In the genomic region with DNA sequence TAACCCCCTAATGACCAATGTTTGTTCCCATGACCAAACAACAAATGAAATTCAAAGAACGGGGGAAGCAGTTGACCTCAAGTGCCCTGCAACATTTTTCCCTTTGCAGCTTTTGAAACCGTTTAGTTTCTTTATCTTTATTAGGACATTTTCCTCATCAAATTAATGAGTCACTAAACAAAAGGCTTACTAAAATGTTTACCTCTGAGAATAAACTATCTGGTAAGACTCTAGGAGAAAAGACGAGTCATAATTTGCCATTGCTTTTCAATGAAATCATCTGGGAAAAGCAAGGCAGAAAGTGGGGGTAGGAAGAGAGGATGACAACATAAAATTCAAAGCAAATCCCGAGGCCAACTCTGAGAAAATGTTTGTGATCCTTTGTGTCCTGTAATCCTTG, we compare ENCODE assay signal across 11 cellular contexts. TPM values are rescaled to one million over a fixed set of nuclear protein-coding genes. Genes with fewer than 3 reads are reported as not detected.
DNase-seq lines count a peak whose midpoint lies in the region; ATAC-seq and TF ChIP-seq lines count a peak whose summit lies in the region.
"Had no signal": no experiment of that assay in that cellular context is flagged by ENCODE, and none has a peak within 500 bp of the region (broad histone marks: within the 10 kb centered on the region; RNA-seq: fewer than 3 reads in every experiment).

No MANE protein-coding gene starts in this region.

- ATAC-seq in GM18909 (IDR thresholded peaks at IDR 0.05; ENCODE audit: poor library complexity, unreplicated experiment): no peak
- no peak for ATAC-seq in HG03139 (IDR thresholded peaks at IDR 0.05; ENCODE audit: unreplicated experiment)

- H3K9me3 ChIP-seq in muscle layer of duodenum (ENCODE audit: control insufficient read depth in 1 of 2, low read length in 2 of 2): no peaks in the 10 kb centered on the region

- TF ChIP-seq CTCF in BJ (IDR thresholded peaks at IDR 0.05; ENCODE audit: insufficient read depth, low read depth, low read length) (no peak), NB4 (IDR thresholded peaks at IDR 0.05; ENCODE audit: low read depth, low read length) (no peak)

- POLR2A ChIA-PET in BJ (lab: Charles Lee): no interaction called here

- H3K27me3 ChIP-seq in BJ (ENCODE audit: control insufficient read depth, insufficient read depth, low read length): no peaks in the 10 kb centered on the region
- no peaks in the 10 kb centered on the region for H3K27me3 ChIP-seq in muscle layer of duodenum (ENCODE audit: low read depth, low read length)

- CTCF ChIA-PET in BJ (lab: Yijun Ruan, JAX): no interaction called here

- peak; percentile 92 for DNase-seq in BJ (ENCODE audit: low read depth)
- peak; percentile 29 for DNase-seq in NB4 (ENCODE audit: low read depth)
- DNase-seq in dedifferentiated amniotic fluid mesenchymal stem cell (ENCODE audit: extremely low spot score): peak; percentile 55
- no peak for DNase-seq in NCI-H1417 treated with DMSO at 0.1 percent for 48 hours (lab: John Stamatoyannopoulos, UW)
- no peak for DNase-seq in D341Med (ENCODE audit: low spot score)
- DNase-seq: H7; naive B cell; stimulated activated CD4-positive, alpha-beta T cell treated with anti-CD3 and anti-CD28 coated beads, Interleukin-15, amount 100 ng/mL, for 24 hours had no signal

- H3K4me3 ChIP-seq in BJ (ENCODE audit: low read depth, low read length) (no peak overlapping the region), NB4 (ENCODE audit: low read depth, low read length) (no peak overlapping the region), muscle layer of duodenum (ENCODE audit: low read depth in 1 of 2, low read length in 2 of 2) (no peak overlapping the region)

- no peak for TF ChIP-seq POLR2A in NB4 (IDR thresholded peaks at IDR 0.05; ENCODE audit: extremely low read depth, insufficient read length)

- peak overlapping the region; percentile 78 for H3K27ac ChIP-seq in muscle layer of duodenum (ENCODE audit: low read length)

- H3K4me1 ChIP-seq in muscle layer of duodenum (ENCODE audit: control insufficient read depth in 1 of 2, insufficient read depth in 2 of 2, low read length in 2 of 2): peaks cover 37 to 61% of the 10 kb centered on the region in 2 donors

- no peaks in the 10 kb centered on the region for H3K36me3 ChIP-seq in BJ (ENCODE audit: control insufficient read depth, insufficient read depth, low read length)
- peaks cover 0 to 5% of the 10 kb centered on the region in 2 donors for H3K36me3 ChIP-seq in muscle layer of duodenum (ENCODE audit: control insufficient read depth in 1 of 2, insufficient read depth in 2 of 2, low read length in 2 of 2)

RNA-seq across cellular contexts. Expression of a gene that starts 57.3 kb away (rescaled TPM):
- polyA plus RNA-seq in BJ (2011; rRNA removed): 4.4 and 5.6 TPM in 2 replicates
- 5.1 and 9.8 TPM in 2 replicates for polyA minus RNA-seq in BJ (2011; rRNA and poly(A)+ RNA removed)

Comparison
In these comparisons a context has a peak if more than half of its experiments do, and no peak if none do; other contexts are left out.
1. DNase-seq: peak in BJ (single experiment), NB4 (single experiment) and dedifferentiated amniotic fluid mesenchymal stem cell (single experiment); none in NCI-H1417 treated with DMSO at 0.1 percent for 48 hours (single experiment) and D341Med (single experiment).